In the genomic region with DNA sequence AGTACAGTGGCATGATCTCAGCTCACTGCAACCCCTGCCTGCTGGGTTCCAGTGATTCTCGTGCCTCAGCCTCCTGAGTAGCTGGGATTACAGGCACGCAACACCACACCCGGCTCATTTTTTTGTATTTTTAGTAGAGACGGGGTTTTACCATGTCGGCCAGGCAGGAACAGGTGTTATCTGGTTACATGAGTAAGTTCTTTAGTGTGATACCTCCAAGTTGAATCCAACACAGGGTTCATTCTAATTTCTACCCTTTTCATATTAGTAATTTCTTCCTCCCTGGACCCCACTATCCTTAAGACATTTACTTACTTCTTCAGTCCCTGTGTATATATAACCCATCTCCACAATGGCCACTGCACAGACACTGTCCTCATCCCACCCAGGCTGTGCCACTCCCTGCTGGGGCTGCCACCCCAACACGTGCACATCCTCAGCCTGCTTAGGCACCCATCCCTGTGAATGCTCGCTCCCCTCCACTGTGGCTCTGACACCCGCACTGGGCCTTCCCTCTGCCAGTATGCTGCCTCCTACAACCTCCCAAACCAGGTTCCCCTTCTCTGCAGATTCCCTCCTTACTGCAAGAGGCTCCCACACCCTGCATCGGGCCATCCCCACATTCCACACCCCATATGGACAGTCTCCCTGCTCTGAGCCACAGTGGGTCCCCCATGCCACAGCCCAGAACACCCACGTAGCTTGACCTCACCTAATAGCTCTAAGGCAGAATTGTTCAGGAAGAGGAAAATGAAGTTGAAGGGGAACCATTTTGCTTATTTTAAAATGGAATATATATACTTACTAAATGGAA, we compare ENCODE assay signal across 22 cellular contexts.
"Had no signal": no experiment of that assay in that cellular context is flagged by ENCODE, and none has a peak within 500 bp of the region (broad histone marks: within the 10 kb centered on the region; RNA-seq: fewer than 3 reads in every experiment).

No MANE protein-coding gene starts in this region.

- H3K9ac ChIP-seq: KMS-11 had no signal

- H3K4me3 Mint-ChIP-seq: activated CD8-positive, alpha-beta T cell treated with anti-CD3 and anti-CD28 coated beads for 36 hours; activated naive CD4-positive, alpha-beta T cell treated with anti-CD3 and anti-CD28 coated beads, Interleukin-2, amount 10 ng/mL, durations not matched to agents 7 days and 5 days; activated naive CD8-positive, alpha-beta T cell treated with anti-CD3 and anti-CD28 coated beads for 36 hours; activated T-cell treated with anti-CD3 and anti-CD28 coated beads, Interleukin-2, amount 50 U/mL, for 72 hours; T-helper 1 cell treated with Interleukin-12 subunit alpha and Interleukin-12 subunit beta and Interleukin-4 antibody, amounts not matched to agents 30 μg/mL and 1 μg/mL, for 36 hours had no signal

- H3K27me3 Mint-ChIP-seq: activated CD8-positive, alpha-beta T cell treated with anti-CD3 and anti-CD28 coated beads for 36 hours; activated naive CD8-positive, alpha-beta T cell treated with anti-CD3 and anti-CD28 coated beads for 36 hours had no signal

- H3K27ac ChIP-seq: brain microvascular endothelial cell, cardiac muscle cell, KMS-11 had no signal

- H3K27me3 ChIP-seq: brain microvascular endothelial cell, cardiac muscle cell had no signal

- FAIRE-seq: RCC 7860 had no signal

- H3K4me2 ChIP-seq: KMS-11 had no signal

- H3K9me3 Mint-ChIP-seq: activated CD8-positive, alpha-beta T cell treated with anti-CD3 and anti-CD28 coated beads for 36 hours; activated T-helper 2 cell treated with anti-CD3 and anti-CD28 coated beads, Interferon-gamma antibody, Interleukin-2, Interleukin-4, amounts not matched to agents 10 μg/mL and 5 μg/mL and 100 μg/mL, durations not matched to agents 14 hours and 24 hours and 36 hours; T-helper 1 cell treated with Interleukin-12 subunit alpha and Interleukin-12 subunit beta and Interleukin-4 antibody, amounts not matched to agents 30 μg/mL and 1 μg/mL, for 36 hours had no signal

- H3K4me1 Mint-ChIP-seq: activated naive CD4-positive, alpha-beta T cell treated with anti-CD3 and anti-CD28 coated beads, Interleukin-2, amount 10 ng/mL, durations not matched to agents 7 days and 5 days had no signal

- H3K36me3 Mint-ChIP-seq: activated naive CD4-positive, alpha-beta T cell treated with anti-CD3 and anti-CD28 coated beads, Interleukin-2, amount 10 ng/mL, durations not matched to agents 7 days and 5 days had no signal

- DNase-seq: activated CD4-positive, alpha-beta T cell treated with anti-CD3 and anti-CD28 coated beads for 4 hours; activated CD8-positive, alpha-beta memory T cell treated with anti-CD3 and anti-CD28 coated beads, Interleukin-2, amount 50 U/mL, for 4 hours; activated CD8-positive, alpha-beta T cell treated with anti-CD3 and anti-CD28 coated beads for 36 hours; activated gamma-delta T cell treated with Interleukin-2 at 50 U/mL for 16 hours; activated naive CD4-positive, alpha-beta T cell treated with anti-CD3 and anti-CD28 coated beads, Interleukin-2, amount 10 ng/mL, durations not matched to agents 7 days and 5 days; activated naive CD8-positive, alpha-beta T cell treated with anti-CD3 and anti-CD28 coated beads for 36 hours; activated T-cell treated with anti-CD3 and anti-CD28 coated beads, Interleukin-2, amount 50 U/mL, for 72 hours; brain microvascular endothelial cell; NCI-H1092; NCI-H1417; NCI-H1694 treated with DMSO at 0.1 percent for 48 hours; NCI-H2029 treated with DMSO at 0.1 percent for 48 hours; NCI-H510A treated with DMSO at 0.1 percent for 48 hours; NCI-H69; PC-3; SHP77 treated with DMSO at 0.1 percent for 48 hours had no signal

- ATAC-seq: activated CD4-positive, CD25-positive, alpha-beta regulatory T cell treated with anti-CD3 and anti-CD28 coated beads, Interleukin-2, amount 50 U/mL, for 24 hours; activated CD8-positive, alpha-beta T cell treated with anti-CD3 and anti-CD28 coated beads for 36 hours; activated T-cell treated with anti-CD3 and anti-CD28 coated beads, Interleukin-2, amount 50 U/mL, for 72 hours; PC-3 had no signal

- H3K27ac Mint-ChIP-seq: activated CD8-positive, alpha-beta T cell treated with anti-CD3 and anti-CD28 coated beads for 36 hours; activated naive CD4-positive, alpha-beta T cell treated with anti-CD3 and anti-CD28 coated beads, Interleukin-2, amount 10 ng/mL, durations not matched to agents 7 days and 5 days; activated naive CD8-positive, alpha-beta T cell treated with anti-CD3 and anti-CD28 coated beads for 36 hours; activated T-cell treated with anti-CD3 and anti-CD28 coated beads, Interleukin-2, amount 50 U/mL, for 72 hours; activated T-helper 2 cell treated with anti-CD3 and anti-CD28 coated beads, Interferon-gamma antibody, Interleukin-2, Interleukin-4, amounts not matched to agents 10 μg/mL and 5 μg/mL and 100 μg/mL, durations not matched to agents 14 hours and 24 hours and 36 hours; T-helper 1 cell treated with Interleukin-12 subunit alpha and Interleukin-12 subunit beta and Interleukin-4 antibody, amounts not matched to agents 30 μg/mL and 1 μg/mL, for 36 hours had no signal

- H3K4me3 ChIP-seq: cardiac muscle cell had no signal
